ENCODE assay signal across 9 cellular contexts in the genomic region with DNA sequence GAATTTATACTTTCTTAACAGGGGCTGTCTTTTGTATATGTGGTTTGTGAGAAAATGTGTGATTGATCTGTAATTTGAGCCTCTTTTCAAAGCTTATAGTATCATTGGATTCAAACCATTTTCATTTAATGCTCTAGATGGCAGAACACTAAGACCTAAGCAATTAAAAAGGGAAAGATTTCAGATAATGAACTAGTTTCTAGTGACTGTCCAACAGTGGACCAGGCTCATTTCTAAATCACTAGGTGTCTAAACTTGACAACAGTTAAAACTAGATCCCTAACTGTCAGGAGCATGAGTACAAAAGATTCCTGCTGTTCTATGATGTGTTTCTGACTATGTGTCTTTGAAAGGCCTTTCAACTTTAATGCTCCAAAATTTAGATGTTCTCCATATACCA. TPM values are rescaled to one million over a fixed set of nuclear protein-coding genes. Genes with fewer than 3 reads are reported as not detected.
DNase-seq lines count a peak whose midpoint lies in the region; ATAC-seq and TF ChIP-seq lines count a peak whose summit lies in the region.
"Had no signal": no experiment of that assay in that cellular context is flagged by ENCODE, and none has a peak within 500 bp of the region (broad histone marks: within the 10 kb centered on the region; RNA-seq: fewer than 3 reads in every experiment).

No MANE protein-coding gene starts in this region.

- H3K36me3 ChIP-seq in suprapubic skin, result no peaks in the 10 kb centered on the region
- H3K36me3 ChIP-seq: heart left ventricle had no signal

- peak overlapping the region; percentile 5 for H3K27ac ChIP-seq in layer of hippocampus (ENCODE audit: low read depth, low read length)
- peak overlapping the region; percentile 59 for H3K27ac ChIP-seq in suprapubic skin

- no peak overlapping the region for H3K4me3 ChIP-seq in suprapubic skin

- DNase-seq in activated CD4-positive, alpha-beta T cell treated with anti-CD3 and anti-CD28 coated beads, Interleukin-2, amount 10 ng/mL, durations not matched to agents 7 days and 5 days, result no peak
- no peak for DNase-seq in activated CD4-positive, alpha-beta T cell treated with anti-CD3 and anti-CD28 coated beads, Interleukin-2, amount 50 U/mL, for 48 hours
- DNase-seq in suprapubic skin (ENCODE audit: low spot score in 2 of 2) (no peak), HEK293T (ENCODE audit: extremely low spot score) (no peak)
- no peak for DNase-seq in stimulated activated CD4-positive, alpha-beta T cell treated with anti-CD3 and anti-CD28 coated beads, Interleukin-12 subunit alpha, Interleukin-12 subunit beta, amount 100 ng/mL, for 4 hours

- peak overlapping the region; percentile 66 for H3K4me3 Mint-ChIP-seq in activated CD4-positive, alpha-beta T cell treated with anti-CD3 and anti-CD28 coated beads, Interleukin-2, amount 10 ng/mL, durations not matched to agents 7 days and 5 days

- no peak for TF ChIP-seq POLR2A in suprapubic skin (IDR thresholded peaks at IDR 0.05)

- ATAC-seq in SK-N-SH treated with all-trans-retinoic acid at 6 μM for 48 hours (peak; percentile 41), GM21447 (IDR thresholded peaks at IDR 0.05; ENCODE audit: unreplicated experiment) (no peak)

- peaks cover 7% of the 10 kb centered on the region for H3K4me1 ChIP-seq in suprapubic skin

- H3K27me3 ChIP-seq in layer of hippocampus (ENCODE audit: control insufficient read depth, insufficient read depth, low read length), result no peaks in the 10 kb centered on the region
- H3K27me3 ChIP-seq in suprapubic skin, result no peaks in the 10 kb centered on the region
- H3K27me3 ChIP-seq: heart left ventricle had no signal

- CTCF ChIA-PET in activated CD4-positive, alpha-beta T cell treated with anti-CD3 and anti-CD28 coated beads, Interleukin-2, amount 10 ng/mL, durations not matched to agents 7 days and 5 days (lab: Charles Lee), result interaction anchor here (0.6 to 1.4 kb wide), 3 partner anchors 18 to 86 kb away, joined by 3 to 4 read pairs (median 3); no protein-coding TSS in a partner anchor
- CTCF ChIA-PET in HEK293T (lab: Yijun Ruan, JAX), result interaction anchor here (1.1 kb wide), 1 partner anchor 142 kb away, joined by 4 read pairs; no protein-coding TSS in a partner anchor

- H3K4me1 Mint-ChIP-seq in activated CD4-positive, alpha-beta T cell treated with anti-CD3 and anti-CD28 coated beads, Interleukin-2, amount 10 ng/mL, durations not matched to agents 7 days and 5 days, result peaks cover 71% of the 10 kb centered on the region

- H3K36me3 Mint-ChIP-seq in activated CD4-positive, alpha-beta T cell treated with anti-CD3 and anti-CD28 coated beads, Interleukin-2, amount 10 ng/mL, durations not matched to agents 7 days and 5 days (ENCODE audit: low read depth), result peaks cover 32% of the 10 kb centered on the region

- no peak for TF ChIP-seq EP300 in suprapubic skin (IDR thresholded peaks at IDR 0.05)

- H3K27ac Mint-ChIP-seq in activated CD4-positive, alpha-beta T cell treated with anti-CD3 and anti-CD28 coated beads, Interleukin-2, amount 10 ng/mL, durations not matched to agents 7 days and 5 days, result peak overlapping the region; percentile 94

- no peaks in the 10 kb centered on the region for H3K27me3 Mint-ChIP-seq in activated CD4-positive, alpha-beta T cell treated with anti-CD3 and anti-CD28 coated beads, Interleukin-2, amount 10 ng/mL, durations not matched to agents 7 days and 5 days

- POLR2A ChIA-PET in activated CD4-positive, alpha-beta T cell treated with anti-CD3 and anti-CD28 coated beads, Interleukin-2, amount 10 ng/mL, durations not matched to agents 7 days and 5 days (lab: Charles Lee), result interaction anchor here (0.9 kb wide), 1 partner anchor 50 kb away, joined by 3 read pairs; no protein-coding TSS in a partner anchor
- POLR2A ChIA-PET in HEK293T (lab: Yijun Ruan, JAX), result no interaction called here

- H3K9me3 Mint-ChIP-seq in activated CD4-positive, alpha-beta T cell treated with anti-CD3 and anti-CD28 coated beads, Interleukin-2, amount 10 ng/mL, durations not matched to agents 7 days and 5 days, result peaks cover 4% of the 10 kb centered on the region

- H3K9me3 ChIP-seq in suprapubic skin, result no peaks in the 10 kb centered on the region
- H3K9me3 ChIP-seq: heart left ventricle had no signal

- TF ChIP-seq CTCF in suprapubic skin (IDR thresholded peaks at IDR 0.05), result no peak

TF ChIP-seq in SK-N-SH treated with all-trans-retinoic acid at 6 μM for 48 hours, 23 proteins besides CTCF, POLR2A, EP300 and RAD21 (continues in another document):
- no peak for TF ChIP-seq TSHZ2 (CRISPR knock-in tag; IDR thresholded peaks at IDR 0.05)
- TF ChIP-seq OSR1 (CRISPR knock-in tag; IDR thresholded peaks at IDR 0.05), result no peak
- no peak for TF ChIP-seq ISL1 (CRISPR knock-in tag; IDR thresholded peaks at IDR 0.05)
- TF ChIP-seq RARB (CRISPR knock-in tag; IDR thresholded peaks at IDR 0.05), result no peak
- no peak for TF ChIP-seq SNAI2 (CRISPR knock-in tag; IDR thresholded peaks at IDR 0.05)
- no peak for TF ChIP-seq TOX (CRISPR knock-in tag; IDR thresholded peaks at IDR 0.05; ENCODE audit: borderline replicate concordance)

TF ChIP-seq in HEK293T, 16 proteins besides CTCF, POLR2A, EP300 and RAD21:
- TF ChIP-seq TARDBP (IDR thresholded peaks at IDR 0.05) (no peak), FOXM1 (IDR thresholded peaks at IDR 0.05; ENCODE audit: borderline replicate concordance) (no peak)

RNA-seq across cellular contexts. Expression of gene ANKRD44, which starts 54.6 kb away (rescaled TPM):
- 100 to 1,000 TPM; 223 to 283 TPM for total RNA-seq in activated CD4-positive, alpha-beta T cell treated with anti-CD3 and anti-CD28 coated beads, Interleukin-2, amount 10 ng/mL, durations not matched to agents 7 days and 5 days
- 10 to 100 TPM in 3 of 4 donors, 1 to 10 TPM in 1; 6.3 to 34.4 (median 17.8) TPM for total RNA-seq in suprapubic skin

Comparison
In these comparisons a context has a peak if more than half of its experiments do, and no peak if none do; other contexts are left out.
1. RNA of gene ANKRD44, which starts 54.6 kb away (total RNA-seq): 223 to 283 TPM in activated CD4-positive, alpha-beta T cell treated with anti-CD3 and anti-CD28 coated beads, Interleukin-2, amount 10 ng/mL, durations not matched to agents 7 days and 5 days; 6.3 to 34.4 TPM in suprapubic skin; every median in the first group is over 4 times any median in the second.